8 cellular contexts compared by ENCODE assay signal in genomic region chr6:33273924-33274902, GRCh38. TPM values are rescaled to one million over a fixed set of nuclear protein-coding genes. Genes with fewer than 3 reads are reported as not detected.
DNase-seq lines count a peak whose midpoint lies in the region; ATAC-seq and TF ChIP-seq lines count a peak whose summit lies in the region.

No MANE protein-coding gene starts in this region.

- CTCF ChIA-PET in activated CD4-positive, alpha-beta memory T cell treated with anti-CD3 and anti-CD28 coated beads for 36 hours (lab: Charles Lee): interaction anchor here (1.3 kb wide), 1 partner anchor 25 kb away, joined by 3 read pairs; no protein-coding TSS in a partner anchor

- H3K4me1 ChIP-seq in cardiac muscle cell (ENCODE audit: low read depth) (peaks cover 10% of the 10 kb centered on the region), right atrium auricular region (peaks cover 0 to 65% of the 10 kb centered on the region in 2 donors), foreskin keratinocyte (peaks cover 14% of the 10 kb centered on the region), aorta (ENCODE audit: control insufficient read depth in 1 of 2, insufficient read depth in 2 of 2, low read length in 2 of 2) (no peaks in the 10 kb centered on the region), heart left ventricle (peaks cover 15 to 83% (median 60%) of the 10 kb centered on the region in 12 donors)

- intact Hi-C loops in activated CD4-positive, alpha-beta memory T cell treated with anti-CD3 and anti-CD28 coated beads for 36 hours (cut with micrococcal nuclease): loop anchor here (2.0 to 10.0 kb wide), 4 partner anchors 145 to 429 kb away; partner anchors contain the start of genes CUTA and PSMB8
- intact Hi-C loops in aorta (cut with DNase I): no loop called here
- intact Hi-C loops in heart left ventricle (cut with DNase I): loop anchor here in 1 of 10 donors (2.0 kb wide), 1 partner anchor 15 kb away; the partner anchor contains the start of genes PFDN6 and WDR46

- H3K36me3 ChIP-seq in cardiac muscle cell (peaks cover 27% of the 10 kb centered on the region), right atrium auricular region (peaks cover 36% of the 10 kb centered on the region), aorta (ENCODE audit: control insufficient read depth in 1 of 2, insufficient read depth in 2 of 2, low read length in 1 of 2) (no peaks in the 10 kb centered on the region), heart left ventricle (peaks cover 0 to 58% (median 47%) of the 10 kb centered on the region in 9 donors)

- TF ChIP-seq POLR2A in heart left ventricle (IDR thresholded peaks at IDR 0.05): no peak

- WGBS in aorta, 2 donors: 67 to 71% methylated on average over 14 of the region's 14 CpGs
- WGBS in heart left ventricle, 4 donors: 63 to 73% (median 68%) methylated on average over 14 of the region's 14 CpGs

- H3K36me3 Mint-ChIP-seq in activated CD4-positive, alpha-beta memory T cell treated with anti-CD3 and anti-CD28 coated beads for 36 hours: peaks cover 53% of the 10 kb centered on the region

- H3K4me1 Mint-ChIP-seq in activated CD4-positive, alpha-beta memory T cell treated with anti-CD3 and anti-CD28 coated beads for 36 hours (ENCODE audit: low read depth): peaks cover 53% of the 10 kb centered on the region

- peak overlapping the region; percentile 98 for H3K27ac Mint-ChIP-seq in activated CD4-positive, alpha-beta memory T cell treated with anti-CD3 and anti-CD28 coated beads for 36 hours

- no peaks in the 10 kb centered on the region for H3K27me3 ChIP-seq in cardiac muscle cell
- H3K27me3 ChIP-seq in right atrium auricular region: no peaks in the 10 kb centered on the region
- no peaks in the 10 kb centered on the region for H3K27me3 ChIP-seq in foreskin keratinocyte
- no peaks in the 10 kb centered on the region for H3K27me3 ChIP-seq in aorta (ENCODE audit: control insufficient read depth in 1 of 2, insufficient read depth in 2 of 2, low read length in 1 of 2)
- H3K27me3 ChIP-seq in heart left ventricle: no peaks in the 10 kb centered on the region

- no peaks in the 10 kb centered on the region for H3K27me3 Mint-ChIP-seq in activated CD4-positive, alpha-beta memory T cell treated with anti-CD3 and anti-CD28 coated beads for 36 hours

- no peak for ATAC-seq in foreskin keratinocyte
- ATAC-seq in aorta (ENCODE audit: low FRiP score): no peak
- no peak for ATAC-seq in heart left ventricle

- H3K27ac ChIP-seq in cardiac muscle cell (peak overlapping the region; percentile 8), right atrium auricular region (no peak overlapping the region), foreskin keratinocyte (peak overlapping the region; percentile 61), aorta (ENCODE audit: low read depth in 1 of 2, low read length in 2 of 2) (no peak overlapping the region), heart left ventricle (peak overlapping the region in 1 of 12 donors; percentile 42)

- POLR2A ChIA-PET in activated CD4-positive, alpha-beta memory T cell treated with anti-CD3 and anti-CD28 coated beads for 36 hours (lab: Charles Lee): interaction anchor here (1.0 to 4.9 kb wide), 3 partner anchors 15 to 302 kb away, joined by 4 to 40 read pairs (median 7); partner anchors contain the start of genes PFDN6 and WDR46

- H3K9me3 Mint-ChIP-seq in activated CD4-positive, alpha-beta memory T cell treated with anti-CD3 and anti-CD28 coated beads for 36 hours: no peaks in the 10 kb centered on the region

- DNase-seq in cardiac muscle cell (ENCODE audit: low read depth in 1 of 2, low spot score in 1 of 2): no peak
- no peak for DNase-seq in right atrium auricular region (ENCODE audit: low spot score)
- no peak for DNase-seq in activated CD4-positive, alpha-beta memory T cell treated with anti-CD3 and anti-CD28 coated beads for 36 hours
- DNase-seq in foreskin keratinocyte: no peak
- DNase-seq in aorta: peak; percentile 36 to 40
- DNase-seq in stimulated activated CD8-positive, alpha-beta memory T cell treated with anti-CD3 and anti-CD28 coated beads, Interleukin-4, amount 100 ng/mL, for 48 hours: no peak
- DNase-seq in heart left ventricle: no peak
- no peak for DNase-seq in NCI-H1930 (lab: John Stamatoyannopoulos, UW)

- peak overlapping the region; percentile 94 for H3K4me3 Mint-ChIP-seq in activated CD4-positive, alpha-beta memory T cell treated with anti-CD3 and anti-CD28 coated beads for 36 hours

- H3K4me3 ChIP-seq in cardiac muscle cell (no peak overlapping the region), right atrium auricular region (no peak overlapping the region), aorta (ENCODE audit: low read length in 2 of 2) (no peak overlapping the region), heart left ventricle (peak overlapping the region in 1 of 12 donors; percentile 77)

- H3K9me3 ChIP-seq in cardiac muscle cell (ENCODE audit: low read depth) (no peaks in the 10 kb centered on the region), right atrium auricular region (no peaks in the 10 kb centered on the region), aorta (ENCODE audit: control insufficient read depth, low read length) (no peaks in the 10 kb centered on the region), heart left ventricle (no peaks in the 10 kb centered on the region)

- TF ChIP-seq CTCF in cardiac muscle cell (IDR thresholded peaks at IDR 0.05; ENCODE audit: low read depth, low read length) (no peak), right atrium auricular region (IDR thresholded peaks at IDR 0.05) (no peak), foreskin keratinocyte (conservative IDR thresholded peaks at IDR 0.05) (no peak), heart left ventricle (IDR thresholded peaks at IDR 0.05) (no peak)

RNA-seq across cellular contexts. Expression of gene RPS18, which starts 2.3 kb away (rescaled TPM):
- total RNA-seq in cardiac muscle cell (2,022 and 2,161 TPM in 2 replicates), right atrium auricular region (1,000 to 10,000 TPM; 1,188 to 1,719 TPM), foreskin keratinocyte (4,093 and 4,126 TPM in 2 replicates), aorta (1,000 to 10,000 TPM; 1,497 to 1,720 TPM), heart left ventricle (1,000 to 10,000 TPM in 4 of 9 donors, 100 to 1,000 TPM in 5; 685 to 1,292 (median 971) TPM)
- polyA plus RNA-seq in cardiac muscle cell (1,298 and 1,698 TPM in 2 replicates), foreskin keratinocyte (6,643 and 6,921 TPM in 2 replicates), aorta (1,000 to 10,000 TPM; 4,066 to 5,431 TPM), heart left ventricle (1,000 to 10,000 TPM; 2,229 to 3,458 TPM)
- total RNA-seq in activated CD4-positive, alpha-beta memory T cell treated with anti-CD3 and anti-CD28 coated beads for 36 hours: 1,000 to 10,000 TPM; 4,372 to 4,391 TPM

RNA-seq across cellular contexts. Expression of gene VPS52, which starts 2.5 kb away (rescaled TPM):
- total RNA-seq in cardiac muscle cell (34.4 and 37.1 TPM in 2 replicates), right atrium auricular region (10 to 100 TPM; 19.0 to 31.7 TPM), foreskin keratinocyte (31.4 and 32.1 TPM in 2 replicates), aorta (10 to 100 TPM; 32.1 to 51.4 TPM), heart left ventricle (10 to 100 TPM; 26.4 to 47.0 (median 34.2) TPM)
- polyA plus RNA-seq in cardiac muscle cell (55.2 and 64.8 TPM in 2 replicates), foreskin keratinocyte (26.1 and 27.2 TPM in 2 replicates), aorta (10 to 100 TPM; 16.0 to 66.6 TPM), heart left ventricle (10 to 100 TPM; 25.1 to 33.0 TPM)
- 10 to 100 TPM; 32.7 to 33.7 TPM for total RNA-seq in activated CD4-positive, alpha-beta memory T cell treated with anti-CD3 and anti-CD28 coated beads for 36 hours

RNA-seq across cellular contexts. Expression of gene B3GALT4, which starts 2.7 kb away (rescaled TPM):
- total RNA-seq in cardiac muscle cell: 11.7 and 15.5 TPM in 2 replicates
- polyA plus RNA-seq in cardiac muscle cell: 11.0 and 15.8 TPM in 2 replicates
- total RNA-seq in right atrium auricular region: 10 to 100 TPM in 1 of 2 donors, 1 to 10 TPM in 1; 9.4 to 12.1 TPM
- total RNA-seq in activated CD4-positive, alpha-beta memory T cell treated with anti-CD3 and anti-CD28 coated beads for 36 hours: 1 to 10 TPM; 5.9 to 6.7 TPM
- 1.1 and 1.3 TPM in 2 replicates for total RNA-seq in foreskin keratinocyte
- polyA plus RNA-seq in foreskin keratinocyte: 1.0 and 1.4 TPM in 2 replicates
- 10 to 100 TPM; 12.7 to 14.3 TPM for total RNA-seq in aorta
- polyA plus RNA-seq in aorta: 10 to 100 TPM in 1 of 2 donors, 1 to 10 TPM in 1; 8.3 to 17.0 TPM
- 10 to 100 TPM in 2 of 9 donors, 1 to 10 TPM in 7; 7.3 to 13.8 (median 9.1) TPM for total RNA-seq in heart left ventricle
- polyA plus RNA-seq in heart left ventricle: 1 to 10 TPM; 7.4 to 8.7 TPM

RNA-seq across cellular contexts. Expression of gene WDR46, which starts 14.8 kb away (rescaled TPM):
- 34.8 and 58.9 TPM in 2 replicates for total RNA-seq in cardiac muscle cell
- polyA plus RNA-seq in cardiac muscle cell: 46.3 and 70.4 TPM in 2 replicates
- total RNA-seq in right atrium auricular region: 10 to 100 TPM; 22.5 to 30.9 TPM
- 10 to 100 TPM; 59.4 to 60.7 TPM for total RNA-seq in activated CD4-positive, alpha-beta memory T cell treated with anti-CD3 and anti-CD28 coated beads for 36 hours
- 65.7 and 83.3 TPM in 2 replicates for total RNA-seq in foreskin keratinocyte
- 73.1 and 79.0 TPM in 2 replicates for polyA plus RNA-seq in foreskin keratinocyte
- 10 to 100 TPM; 40.6 TPM for total RNA-seq in aorta
- 100 to 1,000 TPM in 1 of 2 donors, 10 to 100 TPM in 1; 24.5 to 143 TPM for polyA plus RNA-seq in aorta
- total RNA-seq in heart left ventricle: 10 to 100 TPM; 12.2 to 39.5 (median 21.4) TPM
- polyA plus RNA-seq in heart left ventricle: 10 to 100 TPM; 20.8 to 41.0 TPM

RNA-seq across cellular contexts. Expression of gene PFDN6, which starts 15.2 kb away (rescaled TPM):
- total RNA-seq in cardiac muscle cell: 72.8 and 95.3 TPM in 2 replicates
- polyA plus RNA-seq in cardiac muscle cell: 34.2 and 35.1 TPM in 2 replicates
- 10 to 100 TPM; 23.4 to 29.5 TPM for total RNA-seq in right atrium auricular region
- total RNA-seq in activated CD4-positive, alpha-beta memory T cell treated with anti-CD3 and anti-CD28 coated beads for 36 hours: 10 to 100 TPM; 78.5 to 90.9 TPM
- 76.8 and 89.5 TPM in 2 replicates for total RNA-seq in foreskin keratinocyte
- polyA plus RNA-seq in foreskin keratinocyte: 169 TPM in 2 replicates
- total RNA-seq in aorta: 10 to 100 TPM; 19.8 to 23.7 TPM
- polyA plus RNA-seq in aorta: 100 to 1,000 TPM in 1 of 2 donors, 10 to 100 TPM in 1; 71.4 to 114 TPM
- total RNA-seq in heart left ventricle: 10 to 100 TPM; 29.2 to 62.2 (median 43.2) TPM
- 100 to 1,000 TPM; 243 to 287 TPM for polyA plus RNA-seq in heart left ventricle

Comparison
In these comparisons a context has a peak if more than half of its experiments do, and no peak if none do; other contexts are left out.
1. H3K27ac ChIP-seq: peak in cardiac muscle cell (single experiment) and foreskin keratinocyte (single experiment); none in right atrium auricular region (0 of 2) and aorta (0 of 2).
2. DNase-seq: peak in aorta (2 of 2); none in cardiac muscle cell (0 of 2), right atrium auricular region (single experiment), activated CD4-positive, alpha-beta memory T cell treated with anti-CD3 and anti-CD28 coated beads for 36 hours (single experiment), foreskin keratinocyte (0 of 2), stimulated activated CD8-positive, alpha-beta memory T cell treated with anti-CD3 and anti-CD28 coated beads, Interleukin-4, amount 100 ng/mL, for 48 hours (single experiment), heart left ventricle (0 of 5) and NCI-H1930 (0 of 2).